8 cellular contexts compared by ENCODE assay signal in genomic region chr21:46229133-46229922, GRCh38. TPM values are rescaled to one million over a fixed set of nuclear protein-coding genes. Genes with fewer than 3 reads are reported as not detected.
A peak's percentile ranks its signal among the peaks of the same experiment; 100 is the strongest.
DNase-seq lines count a peak whose midpoint lies in the region; ATAC-seq and TF ChIP-seq lines count a peak whose summit lies in the region.

No MANE protein-coding gene starts in this region.

- H3K9me3 ChIP-seq in NT2/D1 (ENCODE audit: insufficient read depth, low read length) (peaks cover 63% of the 10 kb centered on the region), lower lobe of right lung (no peaks in the 10 kb centered on the region), transverse colon (no peaks in the 10 kb centered on the region)

- peak overlapping the region; percentile 65 for H3K4me3 ChIP-seq in BJ (ENCODE audit: low read depth, low read length)
- H3K4me3 ChIP-seq in NT2/D1 (ENCODE audit: insufficient read length, low read depth), result peak overlapping the region; percentile 64
- H3K4me3 ChIP-seq in lower lobe of right lung, result peak overlapping the region; percentile 88
- H3K4me3 ChIP-seq in transverse colon, result peak overlapping the region; percentile 48 to 94 (median 75)

- TF ChIP-seq EP300 in transverse colon (IDR thresholded peaks at IDR 0.05; ENCODE audit: low read depth), result no peak

- POLR2A ChIA-PET in BJ (lab: Charles Lee), result no interaction called here

- H3K27ac ChIP-seq in caudate nucleus (ENCODE audit: low read depth, low read length) (peak overlapping the region; percentile 73), lower lobe of right lung (peak overlapping the region; percentile 64), transverse colon (peak overlapping the region; percentile 67 to 93 (median 86))

- peak overlapping the region; percentile 82 for H3K9ac ChIP-seq in NT2/D1 (ENCODE audit: insufficient read length, low read depth)

- peak; percentile 17 for ATAC-seq in GM18520 (IDR thresholded peaks at IDR 0.05; ENCODE audit: unreplicated experiment)
- ATAC-seq in HG03095 (IDR thresholded peaks at IDR 0.05; ENCODE audit: unreplicated experiment), result peak; percentile 15
- peak; percentile 50 to 71 for ATAC-seq in lower lobe of right lung

- DNase-seq in BJ (ENCODE audit: low read depth) (no peak), NT2/D1 (ENCODE audit: low read depth, low spot score) (peak; percentile 40), caudate nucleus (lab: John Stamatoyannopoulos, UW) (peak in 4 of 61 donors; percentile 59 to 69 (median 62)), lower lobe of right lung (peak; percentile 80), transverse colon (no peak)
- no peak for DNase-seq in effector CD8-positive, alpha-beta T cell (lab: John Stamatoyannopoulos, UW)

- peaks cover 10% of the 10 kb centered on the region for H3K4me1 ChIP-seq in NT2/D1 (ENCODE audit: insufficient read depth, insufficient read length)
- H3K4me1 ChIP-seq in lower lobe of right lung, result peaks cover 33% of the 10 kb centered on the region
- peaks cover 14 to 29% (median 23%) of the 10 kb centered on the region in 4 donors for H3K4me1 ChIP-seq in transverse colon

- no peak for TF ChIP-seq POLR2A in transverse colon (IDR thresholded peaks at IDR 0.05)

- CTCF ChIA-PET in BJ (lab: Yijun Ruan, JAX), result interaction anchor here (0.5 to 5.1 kb wide), 8 partner anchors 10 to 96 kb away, joined by 3 to 21 read pairs (median 3); no protein-coding TSS in a partner anchor

- 0 to 3% methylated on average over 1 to 56 of the region's 72 CpGs for WGBS in transverse colon (ENCODE audit: low coverage in 1 of 2), 2 donors

- intact Hi-C loops in lower lobe of right lung (cut with DNase I) (no loop called here), transverse colon (cut with DNase I; ENCODE audit: low total_unique reads) (loop anchor here (2.0 kb wide), 1 partner anchor 259 kb away; no protein-coding TSS in a partner anchor)

- in situ Hi-C loops in transverse colon (cut with MboI; ENCODE audit: low pct_ligation_motif_present in 1 of 4, low pct_unique_long_range_greater_than_20kb in 1 of 4, low sequenced_read_pairs in 3 of 4), result no loop called here

- H3K36me3 ChIP-seq in BJ (ENCODE audit: control insufficient read depth, insufficient read depth, low read length) (no peaks in the 10 kb centered on the region; the same call in 1 of the 2 replicates), NT2/D1 (ENCODE audit: insufficient read depth, insufficient read length, low read length) (peaks cover 70% of the 10 kb centered on the region), lower lobe of right lung (peaks cover 18% of the 10 kb centered on the region), transverse colon (peaks cover 0 to 5% (median 0%) of the 10 kb centered on the region in 4 donors)

- TF ChIP-seq CTCF in BJ (IDR thresholded peaks at IDR 0.05; ENCODE audit: insufficient read depth, low read depth, low read length) (peak; percentile 73), lower lobe of right lung (IDR thresholded peaks at IDR 0.05) (peak; percentile 43), transverse colon (IDR thresholded peaks at IDR 0.05) (peak; percentile 25 to 73 (median 63))

- H3K27me3 ChIP-seq in BJ (ENCODE audit: control insufficient read depth, insufficient read depth, low read length) (no peaks in the 10 kb centered on the region), NT2/D1 (ENCODE audit: insufficient read depth, insufficient read length) (no peaks in the 10 kb centered on the region), lower lobe of right lung (ENCODE audit: low read depth) (no peaks in the 10 kb centered on the region), transverse colon (no peaks in the 10 kb centered on the region)

RNA-seq across cellular contexts. Expression of gene LSS, which starts 0.8 kb away (rescaled TPM):
- 34.6 and 59.9 TPM in 2 replicates for polyA plus RNA-seq in BJ (2011; rRNA removed)
- polyA minus RNA-seq in BJ (2011; rRNA and poly(A)+ RNA removed), result 28.4 and 33.7 TPM in 2 replicates
- total RNA-seq in lower lobe of right lung (91.0 TPM), transverse colon (10 to 100 TPM; 53.2 to 75.2 (median 62.3) TPM)

RNA-seq across cellular contexts. Expression of gene SPATC1L, which starts 45.1 kb away (rescaled TPM):
- 5.6 and 8.4 TPM in 2 replicates for polyA plus RNA-seq in BJ (2011; rRNA removed)
- 2.4 and 3.6 TPM in 2 replicates for polyA minus RNA-seq in BJ (2011; rRNA and poly(A)+ RNA removed)
- total RNA-seq in lower lobe of right lung (8.6 TPM), transverse colon (10 to 100 TPM in 1 of 4 donors, 1 to 10 TPM in 2, not detected in 1; 1.2 to 11.0 (median 8.5) TPM)

RNA-seq across cellular contexts. Expression of gene MCM3AP, which starts 56.1 kb away (rescaled TPM):
- polyA plus RNA-seq in BJ (2011; rRNA removed), result 31.5 and 31.6 TPM in 2 replicates
- polyA minus RNA-seq in BJ (2011; rRNA and poly(A)+ RNA removed), result 47.5 and 48.1 TPM in 2 replicates
- 96.2 TPM for total RNA-seq in lower lobe of right lung
- total RNA-seq in transverse colon, result 100 to 1,000 TPM in 3 of 4 donors, 10 to 100 TPM in 1; 87.4 to 348 (median 108) TPM

RNA-seq across cellular contexts. Expression of gene YBEY, which starts 56.8 kb away (rescaled TPM):
- polyA plus RNA-seq in BJ (2011; rRNA removed), result 15.8 and 22.7 TPM in 2 replicates
- polyA minus RNA-seq in BJ (2011; rRNA and poly(A)+ RNA removed), result 3.5 and 4.5 TPM in 2 replicates
- total RNA-seq in lower lobe of right lung, result 20.4 TPM
- 10 to 100 TPM in 1 of 4 donors, 1 to 10 TPM in 2, not detected in 1; 4.8 to 33.5 (median 9.1) TPM for total RNA-seq in transverse colon

Comparison
In these comparisons a context has a peak if more than half of its experiments do, and no peak if none do; other contexts are left out.
1. DNase-seq: peak in NT2/D1 (single experiment) and lower lobe of right lung (single experiment); none in BJ (single experiment), transverse colon (single experiment) and effector CD8-positive, alpha-beta T cell (single experiment).
2. Peak in every context shown above with its lines, with median percentiles within 50 percentile points of each other: H3K4me3 ChIP-seq, CTCF ChIP-seq, ATAC-seq and H3K27ac ChIP-seq.